ENCODE assay signal across 1 cellular context in the genomic region with DNA sequence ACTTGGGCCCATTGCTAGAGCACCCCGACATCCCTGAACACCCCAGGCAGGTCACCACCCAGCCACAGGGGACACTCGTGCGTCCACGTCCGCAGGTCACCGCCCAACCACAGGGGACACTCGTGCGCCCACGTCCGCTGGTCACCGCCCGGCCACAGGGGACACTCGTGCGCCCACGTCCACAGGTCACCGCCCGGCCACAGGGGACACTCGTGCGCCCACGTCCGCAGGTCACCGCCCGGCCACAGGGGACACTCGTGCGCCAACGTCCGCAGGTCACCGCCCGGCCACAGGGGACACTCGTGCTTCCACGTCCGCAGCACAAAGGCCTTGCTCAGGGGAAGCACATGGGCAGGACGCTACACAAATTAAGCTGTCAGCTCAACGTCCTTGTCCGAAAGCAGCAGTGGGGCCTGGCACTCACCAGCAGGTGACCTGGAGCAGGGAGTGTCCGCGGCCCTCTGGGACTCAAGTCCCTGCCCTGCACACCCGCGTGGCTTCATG.
TF ChIP-seq lines count a peak whose summit lies in the region.

No MANE protein-coding gene starts in this region.

TF ChIP-seq in H1, 55 proteins besides CTCF, POLR2A, EP300 and RAD21:
- TF ChIP-seq, protein P1, sequence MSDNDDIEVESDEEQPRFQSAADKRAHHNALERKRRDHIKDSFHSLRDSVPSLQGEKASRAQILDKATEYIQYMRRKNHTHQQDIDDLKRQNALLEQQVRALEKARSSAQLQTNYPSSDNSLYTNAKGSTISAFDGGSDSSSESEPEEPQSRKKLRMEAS (IDR thresholded peaks at IDR 0.05) = peak; percentile 31; the same call in 1 of the 2 replicates
- TF ChIP-seq TCF12 (IDR thresholded peaks at IDR 0.05; ENCODE audit: low read depth, low read length) (no peak), BCL11A (IDR thresholded peaks at IDR 0.05; ENCODE audit: low read depth in 2 of 2, low read length in 2 of 2) (no peak), FOSL1 (IDR thresholded peaks at IDR 0.05; ENCODE audit: insufficient read depth, low read depth, low read length) (0 out of 2 replicates have a peak, but pooled peaks have one; percentile 59), EGR1 (IDR thresholded peaks at IDR 0.05; ENCODE audit: borderline replicate concordance, low read depth, low read length) (peak; percentile 92), CBX5 (IDR thresholded peaks at IDR 0.05; ENCODE audit: low read depth, low read length) (no peak)
- TF ChIP-seq, protein P2, sequence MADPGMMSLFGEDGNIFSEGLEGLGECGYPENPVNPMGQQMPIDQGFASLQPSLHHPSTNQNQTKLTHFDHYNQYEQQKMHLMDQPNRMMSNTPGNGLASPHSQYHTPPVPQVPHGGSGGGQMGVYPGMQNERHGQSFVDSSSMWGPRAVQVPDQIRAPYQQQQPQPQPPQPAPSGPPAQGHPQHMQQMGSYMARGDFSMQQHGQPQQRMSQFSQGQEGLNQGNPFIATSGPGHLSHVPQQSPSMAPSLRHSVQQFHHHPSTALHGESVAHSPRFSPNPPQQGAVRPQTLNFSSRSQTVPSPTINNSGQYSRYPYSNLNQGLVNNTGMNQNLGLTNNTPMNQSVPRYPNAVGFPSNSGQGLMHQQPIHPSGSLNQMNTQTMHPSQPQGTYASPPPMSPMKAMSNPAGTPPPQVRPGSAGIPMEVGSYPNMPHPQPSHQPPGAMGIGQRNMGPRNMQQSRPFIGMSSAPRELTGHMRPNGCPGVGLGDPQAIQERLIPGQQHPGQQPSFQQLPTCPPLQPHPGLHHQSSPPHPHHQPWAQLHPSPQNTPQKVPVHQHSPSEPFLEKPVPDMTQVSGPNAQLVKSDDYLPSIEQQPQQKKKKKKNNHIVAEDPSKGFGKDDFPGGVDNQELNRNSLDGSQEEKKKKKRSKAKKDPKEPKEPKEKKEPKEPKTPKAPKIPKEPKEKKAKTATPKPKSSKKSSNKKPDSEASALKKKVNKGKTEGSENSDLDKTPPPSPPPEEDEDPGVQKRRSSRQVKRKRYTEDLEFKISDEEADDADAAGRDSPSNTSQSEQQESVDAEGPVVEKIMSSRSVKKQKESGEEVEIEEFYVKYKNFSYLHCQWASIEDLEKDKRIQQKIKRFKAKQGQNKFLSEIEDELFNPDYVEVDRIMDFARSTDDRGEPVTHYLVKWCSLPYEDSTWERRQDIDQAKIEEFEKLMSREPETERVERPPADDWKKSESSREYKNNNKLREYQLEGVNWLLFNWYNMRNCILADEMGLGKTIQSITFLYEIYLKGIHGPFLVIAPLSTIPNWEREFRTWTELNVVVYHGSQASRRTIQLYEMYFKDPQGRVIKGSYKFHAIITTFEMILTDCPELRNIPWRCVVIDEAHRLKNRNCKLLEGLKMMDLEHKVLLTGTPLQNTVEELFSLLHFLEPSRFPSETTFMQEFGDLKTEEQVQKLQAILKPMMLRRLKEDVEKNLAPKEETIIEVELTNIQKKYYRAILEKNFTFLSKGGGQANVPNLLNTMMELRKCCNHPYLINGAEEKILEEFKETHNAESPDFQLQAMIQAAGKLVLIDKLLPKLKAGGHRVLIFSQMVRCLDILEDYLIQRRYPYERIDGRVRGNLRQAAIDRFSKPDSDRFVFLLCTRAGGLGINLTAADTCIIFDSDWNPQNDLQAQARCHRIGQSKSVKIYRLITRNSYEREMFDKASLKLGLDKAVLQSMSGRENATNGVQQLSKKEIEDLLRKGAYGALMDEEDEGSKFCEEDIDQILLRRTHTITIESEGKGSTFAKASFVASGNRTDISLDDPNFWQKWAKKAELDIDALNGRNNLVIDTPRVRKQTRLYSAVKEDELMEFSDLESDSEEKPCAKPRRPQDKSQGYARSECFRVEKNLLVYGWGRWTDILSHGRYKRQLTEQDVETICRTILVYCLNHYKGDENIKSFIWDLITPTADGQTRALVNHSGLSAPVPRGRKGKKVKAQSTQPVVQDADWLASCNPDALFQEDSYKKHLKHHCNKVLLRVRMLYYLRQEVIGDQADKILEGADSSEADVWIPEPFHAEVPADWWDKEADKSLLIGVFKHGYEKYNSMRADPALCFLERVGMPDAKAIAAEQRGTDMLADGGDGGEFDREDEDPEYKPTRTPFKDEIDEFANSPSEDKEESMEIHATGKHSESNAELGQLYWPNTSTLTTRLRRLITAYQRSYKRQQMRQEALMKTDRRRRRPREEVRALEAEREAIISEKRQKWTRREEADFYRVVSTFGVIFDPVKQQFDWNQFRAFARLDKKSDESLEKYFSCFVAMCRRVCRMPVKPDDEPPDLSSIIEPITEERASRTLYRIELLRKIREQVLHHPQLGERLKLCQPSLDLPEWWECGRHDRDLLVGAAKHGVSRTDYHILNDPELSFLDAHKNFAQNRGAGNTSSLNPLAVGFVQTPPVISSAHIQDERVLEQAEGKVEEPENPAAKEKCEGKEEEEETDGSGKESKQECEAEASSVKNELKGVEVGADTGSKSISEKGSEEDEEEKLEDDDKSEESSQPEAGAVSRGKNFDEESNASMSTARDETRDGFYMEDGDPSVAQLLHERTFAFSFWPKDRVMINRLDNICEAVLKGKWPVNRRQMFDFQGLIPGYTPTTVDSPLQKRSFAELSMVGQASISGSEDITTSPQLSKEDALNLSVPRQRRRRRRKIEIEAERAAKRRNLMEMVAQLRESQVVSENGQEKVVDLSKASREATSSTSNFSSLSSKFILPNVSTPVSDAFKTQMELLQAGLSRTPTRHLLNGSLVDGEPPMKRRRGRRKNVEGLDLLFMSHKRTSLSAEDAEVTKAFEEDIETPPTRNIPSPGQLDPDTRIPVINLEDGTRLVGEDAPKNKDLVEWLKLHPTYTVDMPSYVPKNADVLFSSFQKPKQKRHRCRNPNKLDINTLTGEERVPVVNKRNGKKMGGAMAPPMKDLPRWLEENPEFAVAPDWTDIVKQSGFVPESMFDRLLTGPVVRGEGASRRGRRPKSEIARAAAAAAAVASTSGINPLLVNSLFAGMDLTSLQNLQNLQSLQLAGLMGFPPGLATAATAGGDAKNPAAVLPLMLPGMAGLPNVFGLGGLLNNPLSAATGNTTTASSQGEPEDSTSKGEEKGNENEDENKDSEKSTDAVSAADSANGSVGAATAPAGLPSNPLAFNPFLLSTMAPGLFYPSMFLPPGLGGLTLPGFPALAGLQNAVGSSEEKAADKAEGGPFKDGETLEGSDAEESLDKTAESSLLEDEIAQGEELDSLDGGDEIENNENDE (IDR thresholded peaks at IDR 0.05; ENCODE audit: insufficient replicate concordance, low read length) = no peak
TF ChIP-seq in H1: peak in this region for 3.
